In the genomic region with DNA sequence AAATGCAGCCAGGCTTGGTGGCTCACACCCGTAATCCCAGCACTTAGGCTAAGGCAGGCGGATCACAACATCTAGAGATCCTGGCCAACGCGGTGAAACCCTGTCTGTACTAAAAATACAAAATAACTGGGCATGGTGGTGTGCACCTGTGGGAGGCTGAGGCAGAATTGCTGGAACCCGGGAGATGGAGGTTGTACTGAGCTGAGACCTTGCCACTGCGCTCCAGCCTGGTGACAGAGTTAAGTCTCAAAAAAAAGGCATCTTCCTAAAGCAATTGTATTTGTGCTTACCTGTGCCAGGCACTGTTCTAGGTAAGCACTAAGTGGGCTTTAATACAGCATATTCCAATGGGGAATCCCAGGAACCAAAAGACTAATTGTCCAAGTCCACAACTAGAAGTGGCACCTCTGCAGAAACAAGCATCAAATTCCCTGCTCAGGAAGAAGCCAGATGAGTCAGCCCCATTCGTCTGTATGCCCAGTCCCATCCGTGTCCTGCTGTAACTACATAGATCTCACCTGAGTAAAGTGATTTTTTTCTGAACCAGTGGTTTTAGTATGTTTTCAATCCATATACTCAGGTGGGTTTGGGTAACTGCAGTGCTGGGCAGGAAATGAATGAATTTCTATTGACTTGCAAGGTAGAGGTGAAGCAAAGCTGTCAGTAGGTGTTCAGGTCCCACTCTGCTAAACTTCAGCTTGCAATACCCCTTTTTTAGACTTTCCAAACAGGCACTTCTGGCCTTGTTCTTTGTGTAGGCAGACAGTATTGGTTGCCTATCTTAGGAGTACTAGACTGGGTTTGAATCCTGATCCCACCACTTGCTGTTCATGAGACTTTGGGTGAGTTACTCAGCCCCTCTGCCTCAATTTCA, we compare ENCODE assay signal across 8 cellular contexts. TPM values are rescaled to one million over a fixed set of nuclear protein-coding genes. Genes with fewer than 3 reads are reported as not detected.
A peak's percentile ranks its signal among the peaks of the same experiment; 100 is the strongest.
DNase-seq lines count a peak whose midpoint lies in the region; ATAC-seq and TF ChIP-seq lines count a peak whose summit lies in the region.

No MANE protein-coding gene starts in this region.

- peak overlapping the region; percentile 99 for H3K27ac Mint-ChIP-seq in T-helper 17 cell

- in situ Hi-C loops in HAP-1 (cut with MboI; ENCODE audit: low sequenced_read_pairs) = loop anchor here (10.0 kb wide), 1 partner anchor 256 kb away; a partner anchor contains a TSS

- H3K27me3 Mint-ChIP-seq in T-helper 17 cell = no peaks in the 10 kb centered on the region

- H3K4me3 ChIP-seq in HAP-1 (peak overlapping the region; percentile 86), epithelial cell of esophagus (ENCODE audit: low read length) (peak overlapping the region; percentile 10)

- no peaks in the 10 kb centered on the region for H3K27me3 ChIP-seq in HAP-1 (ENCODE audit: low read depth)

- H3K9me3 ChIP-seq in HAP-1 = no peaks in the 10 kb centered on the region
- H3K9me3 ChIP-seq in T-helper 17 cell (ENCODE audit: control insufficient read depth, low read length, poor library complexity, severe bottlenecking) = peaks cover 7% of the 10 kb centered on the region

- peaks cover 14% of the 10 kb centered on the region for H3K36me3 Mint-ChIP-seq in T-helper 17 cell (ENCODE audit: low read depth)

- peaks cover 78% of the 10 kb centered on the region for H3K36me3 ChIP-seq in HAP-1 (replicated peaks)

- ATAC-seq in T-helper 17 cell (peak; percentile 14), HG02938 (IDR thresholded peaks at IDR 0.05; ENCODE audit: unreplicated experiment) (no peak)

- TF ChIP-seq CTCF in epithelial cell of esophagus (IDR thresholded peaks at IDR 0.05; ENCODE audit: insufficient read depth, low read depth, low read length, missing control alignments) = no peak

- peak; percentile 46 for DNase-seq in A172 (ENCODE audit: low spot score)
- DNase-seq in HAP-1 (ENCODE audit: low spot score in 2 of 2) = peak; percentile 61 to 70
- no peak for DNase-seq in T-helper 17 cell
- DNase-seq in epithelial cell of esophagus (ENCODE audit: low read depth) = peak; percentile 68
- peak; percentile 50 to 59 for DNase-seq in stimulated activated CD4-positive, alpha-beta T cell treated with anti-CD3 and anti-CD28 coated beads, Interleukin-2, amount 100 ng/mL, for 24 hours
- no peak for DNase-seq in NCI-H345 (lab: John Stamatoyannopoulos, UW)
- no peak for DNase-seq in NCI-H146 treated with DMSO at 0.1 percent for 48 hours (lab: John Stamatoyannopoulos, UW; ENCODE audit: unreplicated experiment)

- H3K4me1 Mint-ChIP-seq in T-helper 17 cell = peaks cover 45% of the 10 kb centered on the region

- peaks cover 28% of the 10 kb centered on the region for H3K4me1 ChIP-seq in HAP-1

- peak overlapping the region; percentile 95 for H3K4me3 Mint-ChIP-seq in T-helper 17 cell

RNA-seq across cellular contexts. Expression of a gene that starts 4.7 kb away (rescaled TPM):
- total RNA-seq in A172 (2014; rRNA removed; shearing (Covaris generic)) = 20.1 and 28.6 TPM in 2 replicates
- 10 to 100 TPM; 10.7 to 15.1 TPM for total RNA-seq in T-helper 17 cell

RNA-seq across cellular contexts. Expression of a gene that starts 42.3 kb away (rescaled TPM):
- total RNA-seq in A172 (2014; rRNA removed; shearing (Covaris generic)) = 15.2 and 17.1 TPM in 2 replicates
- total RNA-seq in T-helper 17 cell = 10 to 100 TPM; 24.5 to 27.9 TPM

Comparison
In these comparisons a context has a peak if more than half of its experiments do, and no peak if none do; other contexts are left out.
1. DNase-seq: peak in A172 (single experiment), HAP-1 (2 of 2), epithelial cell of esophagus (single experiment) and stimulated activated CD4-positive, alpha-beta T cell treated with anti-CD3 and anti-CD28 coated beads, Interleukin-2, amount 100 ng/mL, for 24 hours (2 of 2); none in T-helper 17 cell (0 of 3), NCI-H345 (single experiment) and NCI-H146 treated with DMSO at 0.1 percent for 48 hours (single experiment).